8 cellular contexts compared by ENCODE assay signal in genomic region chr7:23546897-23547572, GRCh38. TPM values are rescaled to one million over a fixed set of nuclear protein-coding genes. Genes with fewer than 3 reads are reported as not detected.
DNase-seq lines count a peak whose midpoint lies in the region; ATAC-seq, FAIRE-seq and TF ChIP-seq lines count a peak whose summit lies in the region.

No MANE protein-coding gene starts in this region.

- DNase-seq in ACHN (peak; percentile 94), NCI-H2227 treated with DMSO at 0.1 percent for 48 hours (lab: John Stamatoyannopoulos, UW) (peak; percentile 65), mammary epithelial cell (peak; percentile 79), kidney (no peak)
- peak; percentile 77 for DNase-seq in stimulated activated CD4-positive, alpha-beta T cell treated with anti-CD3 and anti-CD28 coated beads, Interleukin-1b, Interleukin-23, amount 100 ng/mL, for 48 hours

- TF ChIP-seq CTCF in WI38 (IDR thresholded peaks at IDR 0.05; ENCODE audit: low read depth, low read length) (peak; percentile 74), mammary epithelial cell (conservative IDR thresholded peaks at IDR 0.05 in 1 of 2, IDR thresholded peaks at IDR 0.05 in 1 of 2; ENCODE audit: extremely low read depth in 1 of 2, insufficient read depth in 1 of 2, low read depth in 1 of 2, low read length in 2 of 2) (peak; percentile 90 to 91), kidney (IDR thresholded peaks at IDR 0.05; ENCODE audit: borderline replicate concordance, extremely low read depth, insufficient read depth) (peak; percentile 90)

- no peak overlapping the region for H2AFZ ChIP-seq in mammary epithelial cell (ENCODE audit: low read depth, low read length)

- ATAC-seq in GM18517 (IDR thresholded peaks at IDR 0.05; ENCODE audit: unreplicated experiment) (peak; percentile 61), HG03108 (IDR thresholded peaks at IDR 0.05; ENCODE audit: unreplicated experiment) (peak; percentile 45)

- no peaks in the 10 kb centered on the region for H3K4me1 ChIP-seq in mammary epithelial cell (ENCODE audit: insufficient read depth, low read length)
- H3K4me1 ChIP-seq in kidney (ENCODE audit: control insufficient read depth in 1 of 2, insufficient read depth in 1 of 2, low read depth in 1 of 2, low read length in 2 of 2) = peaks cover 0 to 2% of the 10 kb centered on the region in 2 donors

- dilution Hi-C loops in mammary epithelial cell (cut with HindIII; ENCODE audit: low sequenced_read_pairs) = no loop called here

- FAIRE-seq in kidney (lab: Jason Lieb, UNC) = peak; percentile 97

- in situ Hi-C loops in ACHN (cut with HindIII; ENCODE audit: low pct_ligation_motif_present, low pct_unique_long_range_greater_than_20kb, low sequenced_read_pairs) = no loop called here
- in situ Hi-C loops in mammary epithelial cell (cut with MboI; ENCODE audit: low sequenced_read_pairs in 2 of 2) = loop anchor here (5.0 to 10.0 kb wide), 2 partner anchors 272 to 275 kb away; no protein-coding TSS in a partner anchor

- H4K20me1 ChIP-seq in mammary epithelial cell (ENCODE audit: insufficient read depth, low read length) = no peaks in the 10 kb centered on the region

- H3K4me3 ChIP-seq in WI38 (ENCODE audit: low read depth, low read length) (no peak overlapping the region), mammary epithelial cell (replicated peaks in 1 of 3; ENCODE audit: insufficient read depth in 1 of 3, low read depth in 2 of 3, low read length in 3 of 3) (no peak overlapping the region), kidney (ENCODE audit: low read length in 2 of 2) (no peak overlapping the region)

- intact Hi-C loops in mammary epithelial cell (cut with micrococcal nuclease) (loop anchor here (1.0 to 10.0 kb wide), 4 partner anchors 23 to 1548 kb away; no protein-coding TSS in a partner anchor), kidney (cut with DNase I) (no loop called here)

- H3K79me2 ChIP-seq in mammary epithelial cell (ENCODE audit: insufficient read depth, low read length) = no peaks in the 10 kb centered on the region

- no TSS peak for BruUV-seq in mammary epithelial cell (replicated peaks; lab: Mats Ljungman, UMichigan)

- 17% methylated on average over 10 of the region's 13 CpGs for WGBS in mammary epithelial cell (ENCODE audit: low coverage, missing lambda C conversion rate)

- no peak overlapping the region for H3K9ac ChIP-seq in mammary epithelial cell (ENCODE audit: insufficient read depth, low read length)
- H3K9ac ChIP-seq in kidney (ENCODE audit: low read length in 2 of 2) = no peak overlapping the region

- H3K4me2 ChIP-seq in mammary epithelial cell (ENCODE audit: insufficient read depth, low read depth, low read length) = peak overlapping the region; percentile 30

- H3K9me3 ChIP-seq in mammary epithelial cell (replicated peaks; ENCODE audit: insufficient read depth, low read length) (no peaks in the 10 kb centered on the region), kidney (ENCODE audit: control insufficient read depth in 1 of 2, low read length in 2 of 2) (peaks cover 0 to 6% of the 10 kb centered on the region in 2 donors)

- CTCF ChIA-PET in mammary epithelial cell (lab: Charles Lee; ENCODE audit: low non-redundant PET) = interaction anchor here (0.5 to 1.2 kb wide), 8 partner anchors 23 to 1435 kb away, joined by 3 to 8 read pairs (median 4); no protein-coding TSS in a partner anchor

- H3K27ac ChIP-seq in mammary epithelial cell (ENCODE audit: insufficient read depth, low read depth, low read length) (no peak overlapping the region), kidney (ENCODE audit: low read depth in 2 of 2, low read length in 2 of 2) (no peak overlapping the region)

- H3K36me3 ChIP-seq in mammary epithelial cell (ENCODE audit: insufficient read depth, low read length) (no peaks in the 10 kb centered on the region), kidney (ENCODE audit: control insufficient read depth in 1 of 2, insufficient read depth in 2 of 2, low read length in 2 of 2) (no peaks in the 10 kb centered on the region)

- no peaks in the 10 kb centered on the region for H3K27me3 ChIP-seq in mammary epithelial cell (ENCODE audit: insufficient read depth, low read length)

RNA-seq across cellular contexts. Expression of gene TRA2A, which starts 15.3 kb away (rescaled TPM):
- total RNA-seq in mammary epithelial cell = 10 to 100 TPM; 25.5 to 95.2 TPM
- 34.6 TPM for polyA plus RNA-seq in mammary epithelial cell
- 12.0 TPM for polyA minus RNA-seq in mammary epithelial cell
- 67.1 TPM for total RNA-seq in kidney
- 46.4 TPM for polyA plus RNA-seq in kidney (ENCODE audit: insufficient read depth, low read depth, low replicate concordance)

RNA-seq across cellular contexts. Expression of gene CCDC126, which starts 50.1 kb away (rescaled TPM):
- total RNA-seq in mammary epithelial cell (10 to 100 TPM in 1 of 2 donors, 1 to 10 TPM in 1; 6.8 to 21.7 TPM), kidney (8.9 TPM)
- polyA plus RNA-seq in mammary epithelial cell (4.2 TPM), kidney (ENCODE audit: insufficient read depth, low read depth, low replicate concordance) (5.2 TPM)
- 0.47 TPM for polyA minus RNA-seq in mammary epithelial cell
